ENCODE assay signal across 10 cellular contexts in genomic region chr11:111427471-111427912, GRCh38. TPM values are rescaled to one million over a fixed set of nuclear protein-coding genes. Genes with fewer than 3 reads are reported as not detected.
DNase-seq lines count a peak whose midpoint lies in the region; ATAC-seq and TF ChIP-seq lines count a peak whose summit lies in the region.
"Had no signal": no experiment of that assay in that cellular context is flagged by ENCODE, and none has a peak within 500 bp of the region (broad histone marks: within the 10 kb centered on the region; RNA-seq: fewer than 3 reads in every experiment).

No MANE protein-coding gene starts in this region.

- H3K4me1 ChIP-seq in BE2C = no peaks in the 10 kb centered on the region
- H3K4me1 ChIP-seq: left lung had no signal

- ATAC-seq in GM19395 (IDR thresholded peaks at IDR 0.05; ENCODE audit: unreplicated experiment) (no peak), HG03457 (IDR thresholded peaks at IDR 0.05; ENCODE audit: unreplicated experiment) (no peak)
- ATAC-seq: left lung had no signal

- DNase-seq in BE2C (peak; percentile 50), LNCaP clone FGC (ENCODE audit: low read depth) (peak; percentile 76), NCI-H524 (lab: John Stamatoyannopoulos, UW) (peak; percentile 87 to 92), choroid plexus epithelial cell (ENCODE audit: low read depth) (peak; percentile 44), T-helper 2 cell (no peak), medulla oblongata (ENCODE audit: extremely low spot score) (no peak)
- DNase-seq: amygdala, left lung had no signal

- peaks cover 69% of the 10 kb centered on the region for H3K27me3 ChIP-seq in BE2C
- H3K27me3 ChIP-seq: left lung had no signal

- no peaks in the 10 kb centered on the region for H3K36me3 ChIP-seq in BE2C
- H3K36me3 ChIP-seq: left lung had no signal

- no peak for TF ChIP-seq CTCF in BE2C (IDR thresholded peaks at IDR 0.05; ENCODE audit: low read depth, low read length)
- TF ChIP-seq CTCF in LNCaP clone FGC (IDR thresholded peaks at IDR 0.05; ENCODE audit: control insufficient read depth, extremely low read depth, insufficient read depth) = no peak
- TF ChIP-seq CTCF in choroid plexus epithelial cell (conservative IDR thresholded peaks at IDR 0.05; ENCODE audit: low read depth, low read length) = no peak

- H3K4me3 ChIP-seq in BE2C (ENCODE audit: low read depth, low read length) (no peak overlapping the region), LNCaP clone FGC (ENCODE audit: low read depth, low read length) (no peak overlapping the region), choroid plexus epithelial cell (ENCODE audit: low read depth, low read length) (no peak overlapping the region)
- H3K4me3 ChIP-seq: left lung had no signal

- H3K9me3 ChIP-seq in BE2C = no peaks in the 10 kb centered on the region
- H3K9me3 ChIP-seq: left lung had no signal

RNA-seq across cellular contexts. Expression of gene POU2AF1, which starts 48.4 kb away (rescaled TPM):
- polyA plus RNA-seq in BE2C (2012; ENCODE audit: insufficient read depth, insufficient read length, low read depth) = not detected

Comparison
In these comparisons a context has a peak if more than half of its experiments do, and no peak if none do; other contexts are left out.
1. DNase-seq: peak in BE2C (single experiment), LNCaP clone FGC (single experiment), NCI-H524 (2 of 2) and choroid plexus epithelial cell (single experiment); none in T-helper 2 cell (0 of 5) and medulla oblongata (single experiment).